In the genomic region with DNA sequence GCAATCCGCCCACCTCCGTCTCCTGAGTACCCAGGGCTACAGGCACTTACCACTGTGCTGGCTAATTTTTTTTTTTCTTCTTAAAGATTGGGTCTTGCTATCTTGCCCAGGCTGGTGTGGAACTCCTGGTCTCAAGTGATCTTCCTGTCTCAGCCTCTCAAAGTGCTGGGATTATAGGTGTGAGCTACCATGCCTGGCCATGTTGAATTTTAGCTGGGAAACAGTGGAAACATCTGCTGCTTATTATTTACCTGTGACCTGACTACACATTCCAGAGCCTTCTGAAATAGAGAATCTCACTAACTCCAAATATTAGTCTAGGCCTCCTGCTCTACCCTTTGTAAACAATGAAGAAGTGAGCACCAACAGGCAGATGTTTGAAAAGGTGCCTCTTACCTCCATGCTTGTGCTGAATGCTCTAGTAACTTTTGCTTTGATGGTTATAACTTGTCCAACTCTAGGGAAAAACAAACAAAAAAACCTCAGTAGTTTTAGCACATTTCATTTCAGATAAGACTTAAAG, we compare ENCODE assay signal across 1 cellular context.
TF ChIP-seq lines count a peak whose summit lies in the region.

No MANE protein-coding gene starts in this region.

TF ChIP-seq in HepG2, 621 proteins besides CTCF, POLR2A, EP300 and RAD21 (continued from another document and continues in another):
- TF ChIP-seq, protein P1, sequence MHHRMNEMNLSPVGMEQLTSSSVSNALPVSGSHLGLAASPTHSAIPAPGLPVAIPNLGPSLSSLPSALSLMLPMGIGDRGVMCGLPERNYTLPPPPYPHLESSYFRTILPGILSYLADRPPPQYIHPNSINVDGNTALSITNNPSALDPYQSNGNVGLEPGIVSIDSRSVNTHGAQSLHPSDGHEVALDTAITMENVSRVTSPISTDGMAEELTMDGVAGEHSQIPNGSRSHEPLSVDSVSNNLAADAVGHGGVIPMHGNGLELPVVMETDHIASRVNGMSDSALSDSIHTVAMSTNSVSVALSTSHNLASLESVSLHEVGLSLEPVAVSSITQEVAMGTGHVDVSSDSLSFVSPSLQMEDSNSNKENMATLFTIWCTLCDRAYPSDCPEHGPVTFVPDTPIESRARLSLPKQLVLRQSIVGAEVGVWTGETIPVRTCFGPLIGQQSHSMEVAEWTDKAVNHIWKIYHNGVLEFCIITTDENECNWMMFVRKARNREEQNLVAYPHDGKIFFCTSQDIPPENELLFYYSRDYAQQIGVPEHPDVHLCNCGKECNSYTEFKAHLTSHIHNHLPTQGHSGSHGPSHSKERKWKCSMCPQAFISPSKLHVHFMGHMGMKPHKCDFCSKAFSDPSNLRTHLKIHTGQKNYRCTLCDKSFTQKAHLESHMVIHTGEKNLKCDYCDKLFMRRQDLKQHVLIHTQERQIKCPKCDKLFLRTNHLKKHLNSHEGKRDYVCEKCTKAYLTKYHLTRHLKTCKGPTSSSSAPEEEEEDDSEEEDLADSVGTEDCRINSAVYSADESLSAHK (CRISPR knock-in tag; IDR thresholded peaks at IDR 0.05; ENCODE audit: borderline replicate concordance), result no peak
- TF ChIP-seq RBM39 (IDR thresholded peaks at IDR 0.05; ENCODE audit: low read depth, low read length, poor library complexity, severe bottlenecking) (no peak), GLI4 (CRISPR knock-in tag; IDR thresholded peaks at IDR 0.05; ENCODE audit: borderline replicate concordance) (no peak), HDAC6 (IDR thresholded peaks at IDR 0.05; ENCODE audit: low read depth, low read length) (no peak), ZNF253 (CRISPR knock-in tag; IDR thresholded peaks at IDR 0.05; ENCODE audit: borderline replicate concordance) (no peak), RBFOX2 (IDR thresholded peaks at IDR 0.05; ENCODE audit: low read depth, low read length) (no peak), RBM22 (optimal IDR thresholded peaks at IDR 0.05; ENCODE audit: low read length) (no peak), ZNF331 (CRISPR knock-in tag; IDR thresholded peaks at IDR 0.05) (no peak), TBP (CRISPR knock-in tag; IDR thresholded peaks at IDR 0.05) (no peak), ZNF713 (CRISPR knock-in tag; IDR thresholded peaks at IDR 0.05) (no peak), CREB3 (CRISPR knock-in tag; IDR thresholded peaks at IDR 0.05) (no peak), SMAD3 (CRISPR knock-in tag; IDR thresholded peaks at IDR 0.05) (no peak), SMAD9 (CRISPR knock-in tag; IDR thresholded peaks at IDR 0.05) (no peak), SNRNP70 (IDR thresholded peaks at IDR 0.05; ENCODE audit: low read depth, low read length) (no peak), ZNF773 (CRISPR knock-in tag; IDR thresholded peaks at IDR 0.05; ENCODE audit: borderline replicate concordance) (no peak), KLF11 (CRISPR knock-in tag; IDR thresholded peaks at IDR 0.05) (no peak), MXD1 (CRISPR knock-in tag; IDR thresholded peaks at IDR 0.05) (no peak), SP4 (CRISPR knock-in tag; IDR thresholded peaks at IDR 0.05) (no peak), ZFP36 (IDR thresholded peaks at IDR 0.05; ENCODE audit: borderline replicate concordance, low read depth, low read length, partially characterized antibody) (no peak), ZNF543 (CRISPR knock-in tag; IDR thresholded peaks at IDR 0.05) (no peak), ZNF589 (CRISPR knock-in tag; conservative IDR thresholded peaks at IDR 0.05) (no peak), NCOA1 (CRISPR knock-in tag; IDR thresholded peaks at IDR 0.05) (no peak), FOXJ3 (CRISPR knock-in tag; IDR thresholded peaks at IDR 0.05; ENCODE audit: borderline replicate concordance) (peak; percentile 93; the same call in 1 of the 2 replicates), REST (IDR thresholded peaks at IDR 0.05; ENCODE audit: borderline replicate concordance in 1 of 2, low read depth in 1 of 2, low read length in 2 of 2) (peak in 1 of 2 experiments; percentile 8; a peak in 1 of 4 replicates), ZNF446 (CRISPR knock-in tag; IDR thresholded peaks at IDR 0.05) (no peak), ZNF337 (CRISPR knock-in tag; IDR thresholded peaks at IDR 0.05; ENCODE audit: borderline replicate concordance, low read depth) (no peak), ZNF563 (CRISPR knock-in tag; IDR thresholded peaks at IDR 0.05) (no peak), ZSCAN29 (CRISPR knock-in tag; conservative IDR thresholded peaks at IDR 0.05) (no peak), ZNF101 (CRISPR knock-in tag; IDR thresholded peaks at IDR 0.05; ENCODE audit: borderline replicate concordance, low read depth) (no peak)
- TF ChIP-seq, protein P2, sequence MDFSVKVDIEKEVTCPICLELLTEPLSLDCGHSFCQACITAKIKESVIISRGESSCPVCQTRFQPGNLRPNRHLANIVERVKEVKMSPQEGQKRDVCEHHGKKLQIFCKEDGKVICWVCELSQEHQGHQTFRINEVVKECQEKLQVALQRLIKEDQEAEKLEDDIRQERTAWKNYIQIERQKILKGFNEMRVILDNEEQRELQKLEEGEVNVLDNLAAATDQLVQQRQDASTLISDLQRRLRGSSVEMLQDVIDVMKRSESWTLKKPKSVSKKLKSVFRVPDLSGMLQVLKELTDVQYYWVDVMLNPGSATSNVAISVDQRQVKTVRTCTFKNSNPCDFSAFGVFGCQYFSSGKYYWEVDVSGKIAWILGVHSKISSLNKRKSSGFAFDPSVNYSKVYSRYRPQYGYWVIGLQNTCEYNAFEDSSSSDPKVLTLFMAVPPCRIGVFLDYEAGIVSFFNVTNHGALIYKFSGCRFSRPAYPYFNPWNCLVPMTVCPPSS (IDR thresholded peaks at IDR 0.05), result no peak
- TF ChIP-seq, protein P3, sequence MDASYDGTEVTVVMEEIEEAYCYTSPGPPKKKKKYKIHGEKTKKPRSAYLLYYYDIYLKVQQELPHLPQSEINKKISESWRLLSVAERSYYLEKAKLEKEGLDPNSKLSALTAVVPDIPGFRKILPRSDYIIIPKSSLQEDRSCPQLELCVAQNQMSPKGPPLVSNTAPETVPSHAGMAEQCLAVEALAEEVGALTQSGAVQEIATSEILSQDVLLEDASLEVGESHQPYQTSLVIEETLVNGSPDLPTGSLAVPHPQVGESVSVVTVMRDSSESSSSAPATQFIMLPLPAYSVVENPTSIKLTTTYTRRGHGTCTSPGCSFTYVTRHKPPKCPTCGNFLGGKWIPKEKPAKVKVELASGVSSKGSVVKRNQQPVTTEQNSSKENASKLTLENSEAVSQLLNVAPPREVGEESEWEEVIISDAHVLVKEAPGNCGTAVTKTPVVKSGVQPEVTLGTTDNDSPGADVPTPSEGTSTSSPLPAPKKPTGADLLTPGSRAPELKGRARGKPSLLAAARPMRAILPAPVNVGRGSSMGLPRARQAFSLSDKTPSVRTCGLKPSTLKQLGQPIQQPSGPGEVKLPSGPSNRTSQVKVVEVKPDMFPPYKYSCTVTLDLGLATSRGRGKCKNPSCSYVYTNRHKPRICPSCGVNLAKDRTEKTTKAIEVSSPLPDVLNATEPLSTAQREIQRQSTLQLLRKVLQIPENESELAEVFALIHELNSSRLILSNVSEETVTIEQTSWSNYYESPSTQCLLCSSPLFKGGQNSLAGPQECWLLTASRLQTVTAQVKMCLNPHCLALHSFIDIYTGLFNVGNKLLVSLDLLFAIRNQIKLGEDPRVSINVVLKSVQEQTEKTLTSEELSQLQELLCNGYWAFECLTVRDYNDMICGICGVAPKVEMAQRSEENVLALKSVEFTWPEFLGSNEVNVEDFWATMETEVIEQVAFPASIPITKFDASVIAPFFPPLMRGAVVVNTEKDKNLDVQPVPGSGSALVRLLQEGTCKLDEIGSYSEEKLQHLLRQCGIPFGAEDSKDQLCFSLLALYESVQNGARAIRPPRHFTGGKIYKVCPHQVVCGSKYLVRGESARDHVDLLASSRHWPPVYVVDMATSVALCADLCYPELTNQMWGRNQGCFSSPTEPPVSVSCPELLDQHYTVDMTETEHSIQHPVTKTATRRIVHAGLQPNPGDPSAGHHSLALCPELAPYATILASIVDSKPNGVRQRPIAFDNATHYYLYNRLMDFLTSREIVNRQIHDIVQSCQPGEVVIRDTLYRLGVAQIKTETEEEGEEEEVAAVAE (CRISPR knock-in tag; IDR thresholded peaks at IDR 0.05; ENCODE audit: borderline replicate concordance), result no peak
- TF ChIP-seq, protein P4, sequence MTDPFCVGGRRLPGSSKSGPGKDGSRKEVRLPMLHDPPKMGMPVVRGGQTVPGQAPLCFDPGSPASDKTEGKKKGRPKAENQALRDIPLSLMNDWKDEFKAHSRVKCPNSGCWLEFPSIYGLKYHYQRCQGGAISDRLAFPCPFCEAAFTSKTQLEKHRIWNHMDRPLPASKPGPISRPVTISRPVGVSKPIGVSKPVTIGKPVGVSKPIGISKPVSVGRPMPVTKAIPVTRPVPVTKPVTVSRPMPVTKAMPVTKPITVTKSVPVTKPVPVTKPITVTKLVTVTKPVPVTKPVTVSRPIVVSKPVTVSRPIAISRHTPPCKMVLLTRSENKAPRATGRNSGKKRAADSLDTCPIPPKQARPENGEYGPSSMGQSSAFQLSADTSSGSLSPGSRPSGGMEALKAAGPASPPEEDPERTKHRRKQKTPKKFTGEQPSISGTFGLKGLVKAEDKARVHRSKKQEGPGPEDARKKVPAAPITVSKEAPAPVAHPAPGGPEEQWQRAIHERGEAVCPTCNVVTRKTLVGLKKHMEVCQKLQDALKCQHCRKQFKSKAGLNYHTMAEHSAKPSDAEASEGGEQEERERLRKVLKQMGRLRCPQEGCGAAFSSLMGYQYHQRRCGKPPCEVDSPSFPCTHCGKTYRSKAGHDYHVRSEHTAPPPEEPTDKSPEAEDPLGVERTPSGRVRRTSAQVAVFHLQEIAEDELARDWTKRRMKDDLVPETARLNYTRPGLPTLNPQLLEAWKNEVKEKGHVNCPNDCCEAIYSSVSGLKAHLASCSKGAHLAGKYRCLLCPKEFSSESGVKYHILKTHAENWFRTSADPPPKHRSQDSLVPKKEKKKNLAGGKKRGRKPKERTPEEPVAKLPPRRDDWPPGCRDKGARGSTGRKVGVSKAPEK (CRISPR knock-in tag; IDR thresholded peaks at IDR 0.05; ENCODE audit: borderline replicate concordance), result 0 out of 2 replicates have a peak, but pooled peaks have one; percentile 47
- TF ChIP-seq, protein P5, sequence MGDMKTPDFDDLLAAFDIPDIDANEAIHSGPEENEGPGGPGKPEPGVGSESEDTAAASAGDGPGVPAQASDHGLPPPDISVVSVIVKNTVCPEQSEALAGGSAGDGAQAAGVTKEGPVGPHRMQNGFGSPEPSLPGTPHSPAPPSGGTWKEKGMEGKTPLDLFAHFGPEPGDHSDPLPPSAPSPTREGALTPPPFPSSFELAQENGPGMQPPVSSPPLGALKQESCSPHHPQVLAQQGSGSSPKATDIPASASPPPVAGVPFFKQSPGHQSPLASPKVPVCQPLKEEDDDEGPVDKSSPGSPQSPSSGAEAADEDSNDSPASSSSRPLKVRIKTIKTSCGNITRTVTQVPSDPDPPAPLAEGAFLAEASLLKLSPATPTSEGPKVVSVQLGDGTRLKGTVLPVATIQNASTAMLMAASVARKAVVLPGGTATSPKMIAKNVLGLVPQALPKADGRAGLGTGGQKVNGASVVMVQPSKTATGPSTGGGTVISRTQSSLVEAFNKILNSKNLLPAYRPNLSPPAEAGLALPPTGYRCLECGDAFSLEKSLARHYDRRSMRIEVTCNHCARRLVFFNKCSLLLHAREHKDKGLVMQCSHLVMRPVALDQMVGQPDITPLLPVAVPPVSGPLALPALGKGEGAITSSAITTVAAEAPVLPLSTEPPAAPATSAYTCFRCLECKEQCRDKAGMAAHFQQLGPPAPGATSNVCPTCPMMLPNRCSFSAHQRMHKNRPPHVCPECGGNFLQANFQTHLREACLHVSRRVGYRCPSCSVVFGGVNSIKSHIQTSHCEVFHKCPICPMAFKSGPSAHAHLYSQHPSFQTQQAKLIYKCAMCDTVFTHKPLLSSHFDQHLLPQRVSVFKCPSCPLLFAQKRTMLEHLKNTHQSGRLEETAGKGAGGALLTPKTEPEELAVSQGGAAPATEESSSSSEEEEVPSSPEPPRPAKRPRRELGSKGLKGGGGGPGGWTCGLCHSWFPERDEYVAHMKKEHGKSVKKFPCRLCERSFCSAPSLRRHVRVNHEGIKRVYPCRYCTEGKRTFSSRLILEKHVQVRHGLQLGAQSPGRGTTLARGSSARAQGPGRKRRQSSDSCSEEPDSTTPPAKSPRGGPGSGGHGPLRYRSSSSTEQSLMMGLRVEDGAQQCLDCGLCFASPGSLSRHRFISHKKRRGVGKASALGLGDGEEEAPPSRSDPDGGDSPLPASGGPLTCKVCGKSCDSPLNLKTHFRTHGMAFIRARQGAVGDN (CRISPR knock-in tag; IDR thresholded peaks at IDR 0.05), result no peak
- TF ChIP-seq, protein P6, sequence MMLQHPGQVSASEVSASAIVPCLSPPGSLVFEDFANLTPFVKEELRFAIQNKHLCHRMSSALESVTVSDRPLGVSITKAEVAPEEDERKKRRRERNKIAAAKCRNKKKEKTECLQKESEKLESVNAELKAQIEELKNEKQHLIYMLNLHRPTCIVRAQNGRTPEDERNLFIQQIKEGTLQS (CRISPR knock-in tag; IDR thresholded peaks at IDR 0.05), result no peak
